ENCODE assay signal across 19 cellular contexts in genomic region chr6:143755301-143755744, GRCh38.
DNase-seq lines count a peak whose midpoint lies in the region; ATAC-seq and TF ChIP-seq lines count a peak whose summit lies in the region.
"Had no signal": no experiment of that assay in that cellular context is flagged by ENCODE, and none has a peak within 500 bp of the region (broad histone marks: within the 10 kb centered on the region; RNA-seq: fewer than 3 reads in every experiment).

No MANE protein-coding gene starts in this region.

- no peaks in the 10 kb centered on the region for H4K20me1 ChIP-seq in fibroblast of lung (ENCODE audit: control insufficient read depth, extremely low read depth, insufficient read depth, low read length)

- peaks cover 18% of the 10 kb centered on the region for H3K4me1 Mint-ChIP-seq in activated naive CD4-positive, alpha-beta T cell treated with anti-CD3 and anti-CD28 coated beads, Interleukin-2, amount 10 ng/mL, durations not matched to agents 7 days and 5 days

- H3K4me3 Mint-ChIP-seq in activated naive CD4-positive, alpha-beta T cell treated with anti-CD3 and anti-CD28 coated beads, Interleukin-2, amount 10 ng/mL, durations not matched to agents 7 days and 5 days: no peak overlapping the region
- H3K4me3 Mint-ChIP-seq: stimulated activated naive CD8-positive, alpha-beta T cell treated with anti-CD3 and anti-CD28 coated beads, Interleukin-15, amount 100 ng/mL, for 72 hours had no signal

- no peak overlapping the region for H3K4me2 ChIP-seq in fibroblast of lung (ENCODE audit: extremely low read depth, insufficient read depth, low read length)

- no peaks in the 10 kb centered on the region for H3K79me2 ChIP-seq in fibroblast of lung (ENCODE audit: control insufficient read depth, insufficient read depth, low read length)

- H3K9me3 ChIP-seq in fibroblast of lung (ENCODE audit: control insufficient read depth, insufficient read depth, low read depth, low read length): no peaks in the 10 kb centered on the region
- H3K9me3 ChIP-seq: HAP-1 had no signal

- CTCF ChIA-PET in activated naive CD4-positive, alpha-beta T cell treated with anti-CD3 and anti-CD28 coated beads, Interleukin-2, amount 10 ng/mL, durations not matched to agents 7 days and 5 days (lab: Charles Lee): no interaction called here

- peak; percentile 62 for ATAC-seq in omental fat pad (ENCODE audit: low FRiP score)
- ATAC-seq in GM18870 (IDR thresholded peaks at IDR 0.05; ENCODE audit: unreplicated experiment): no peak
- ATAC-seq: activated naive CD4-positive, alpha-beta T cell treated with anti-CD3 and anti-CD28 coated beads, Interleukin-2, amount 50 U/mL, for 72 hours; stimulated activated naive CD8-positive, alpha-beta T cell treated with anti-CD3 and anti-CD28 coated beads, Interleukin-15, amount 100 ng/mL, for 72 hours had no signal

- H2AFZ ChIP-seq in fibroblast of lung (ENCODE audit: low read length): no peak overlapping the region

- no peaks in the 10 kb centered on the region for H3K36me3 ChIP-seq in fibroblast of lung (ENCODE audit: control insufficient read depth, insufficient read depth, low read length)
- H3K36me3 ChIP-seq: HAP-1 had no signal

- H3K27ac ChIP-seq in fibroblast of lung (ENCODE audit: insufficient read depth, low read length): no peak overlapping the region

- H3K27ac Mint-ChIP-seq in activated naive CD4-positive, alpha-beta T cell treated with anti-CD3 and anti-CD28 coated beads, Interleukin-2, amount 10 ng/mL, durations not matched to agents 7 days and 5 days: no peak overlapping the region
- H3K27ac Mint-ChIP-seq: activated naive CD4-positive, alpha-beta T cell treated with anti-CD3 and anti-CD28 coated beads, Interleukin-2, amount 50 U/mL, for 72 hours had no signal

- H3K4me3 ChIP-seq in fibroblast of lung (replicated peaks in 1 of 4; ENCODE audit: control extremely low read depth in 1 of 4, insufficient read depth in 1 of 4, low read depth in 3 of 4, low read length in 4 of 4): no peak overlapping the region
- H3K4me3 ChIP-seq: HAP-1 had no signal

- TF ChIP-seq CTCF in fibroblast of lung (conservative IDR thresholded peaks at IDR 0.05 in 1 of 2, IDR thresholded peaks at IDR 0.05 in 1 of 2; ENCODE audit: low read depth in 1 of 2, low read length in 2 of 2) (no peak), omental fat pad (IDR thresholded peaks at IDR 0.05) (no peak)

- no peaks in the 10 kb centered on the region for H3K4me1 ChIP-seq in fibroblast of lung (ENCODE audit: control insufficient read depth, extremely low read depth, insufficient read depth, low read length)

- H3K27me3 ChIP-seq in fibroblast of lung (ENCODE audit: control insufficient read depth, insufficient read depth, low read length): no peaks in the 10 kb centered on the region

- peaks cover 5% of the 10 kb centered on the region for H3K36me3 Mint-ChIP-seq in activated naive CD4-positive, alpha-beta T cell treated with anti-CD3 and anti-CD28 coated beads, Interleukin-2, amount 10 ng/mL, durations not matched to agents 7 days and 5 days

- H3K27me3 Mint-ChIP-seq in activated naive CD4-positive, alpha-beta T cell treated with anti-CD3 and anti-CD28 coated beads, Interleukin-2, amount 10 ng/mL, durations not matched to agents 7 days and 5 days: no peaks in the 10 kb centered on the region
- H3K27me3 Mint-ChIP-seq: stimulated activated naive CD8-positive, alpha-beta T cell treated with anti-CD3 and anti-CD28 coated beads, Interleukin-15, amount 100 ng/mL, for 72 hours had no signal

- no peaks in the 10 kb centered on the region for H3K9me3 Mint-ChIP-seq in activated naive CD4-positive, alpha-beta T cell treated with anti-CD3 and anti-CD28 coated beads, Interleukin-2, amount 10 ng/mL, durations not matched to agents 7 days and 5 days
- H3K9me3 Mint-ChIP-seq: activated naive CD4-positive, alpha-beta T cell treated with anti-CD3 and anti-CD28 coated beads, Interleukin-2, amount 50 U/mL, for 72 hours; stimulated activated naive CD8-positive, alpha-beta T cell treated with anti-CD3 and anti-CD28 coated beads, Interleukin-15, amount 100 ng/mL, for 72 hours had no signal

- DNase-seq in Daoy (ENCODE audit: low read depth) (peak; percentile 56), SW480 (ENCODE audit: low spot score) (peak; percentile 18), fibroblast of lung (ENCODE audit: low read depth in 2 of 2) (peak; percentile 60 to 64), omental fat pad (ENCODE audit: low spot score) (no peak), NCI-H146 (lab: John Stamatoyannopoulos, UW) (no peak), CD1c-positive myeloid dendritic cell (ENCODE audit: extremely low spot score) (no peak)
- DNase-seq in activated naive CD4-positive, alpha-beta T cell treated with anti-CD3 and anti-CD28 coated beads, Interleukin-2, amount 10 ng/mL, durations not matched to agents 7 days and 5 days: no peak
- DNase-seq: activated CD4-positive, CD25-positive, alpha-beta regulatory T cell; activated CD8-positive, alpha-beta memory T cell treated with anti-CD3 and anti-CD28 coated beads, Interleukin-2, amount 50 U/mL, for 48 hours; DMS53; erythroblast; KG1; mesendoderm; NCI-H1436 treated with DMSO at 0.1 percent for 48 hours; NCI-H510A; stimulated activated naive CD8-positive, alpha-beta T cell treated with anti-CD3 and anti-CD28 coated beads, Interleukin-15, amount 100 ng/mL, for 72 hours had no signal

- H3K9ac ChIP-seq in fibroblast of lung (ENCODE audit: insufficient read depth, low read length): no peak overlapping the region

Comparison
In these comparisons a context has a peak if more than half of its experiments do, and no peak if none do; other contexts are left out.
1. DNase-seq: peak in Daoy (single experiment), SW480 (single experiment) and fibroblast of lung (2 of 2); none in omental fat pad (single experiment), NCI-H146 (single experiment), activated naive CD4-positive, alpha-beta T cell treated with anti-CD3 and anti-CD28 coated beads, Interleukin-2, amount 10 ng/mL, durations not matched to agents 7 days and 5 days (single experiment) and CD1c-positive myeloid dendritic cell (single experiment).